Comparison of ENCODE assay signal across 13 cellular contexts in the genomic region with DNA sequence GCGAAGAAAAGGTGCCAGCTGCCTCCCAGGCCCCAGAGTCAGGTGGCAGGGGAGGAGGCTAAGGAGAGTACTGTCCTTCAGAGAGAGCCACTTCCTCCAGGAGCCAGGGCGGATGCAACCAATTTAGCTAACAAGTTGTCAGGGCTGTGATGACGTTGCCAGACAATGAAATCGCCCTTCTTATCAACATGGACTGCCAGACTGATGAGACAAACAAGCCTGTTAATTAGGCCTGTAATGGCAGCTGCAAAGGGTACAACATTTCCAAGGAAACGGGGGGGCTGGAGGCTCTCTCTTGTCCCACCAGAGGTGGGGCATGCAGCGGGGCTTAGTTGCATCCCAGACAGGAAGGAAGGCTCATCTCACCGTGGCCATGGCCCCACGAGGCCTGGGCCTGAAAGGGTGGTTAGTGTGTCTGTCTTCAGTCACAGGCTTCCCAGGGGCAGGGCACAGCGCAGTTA.
DNase-seq lines count a peak whose midpoint lies in the region; ATAC-seq and TF ChIP-seq lines count a peak whose summit lies in the region.
"Had no signal": no experiment of that assay in that cellular context is flagged by ENCODE, and none has a peak within 500 bp of the region (broad histone marks: within the 10 kb centered on the region; RNA-seq: fewer than 3 reads in every experiment).

No MANE protein-coding gene starts in this region.

- TF ChIP-seq CTCF in neural crest cell (conservative IDR thresholded peaks at IDR 0.05), result no peak

- H3K9me3 ChIP-seq in SJCRH30 (replicated peaks), result no peaks in the 10 kb centered on the region
- H3K9me3 ChIP-seq: pancreas, thyroid gland had no signal

- ATAC-seq in GM21526 (IDR thresholded peaks at IDR 0.05; ENCODE audit: low FRiP score, unreplicated experiment), result no peak
- no peak for ATAC-seq in HG02970 (IDR thresholded peaks at IDR 0.05; ENCODE audit: low FRiP score, unreplicated experiment)
- ATAC-seq in GM21737 (IDR thresholded peaks at IDR 0.05; ENCODE audit: unreplicated experiment), result no peak
- ATAC-seq: pancreas had no signal

- no peak overlapping the region for H3K27ac Mint-ChIP-seq in neural crest cell (ENCODE audit: unreplicated experiment)
- H3K27ac Mint-ChIP-seq: activated CD4-positive, alpha-beta T cell treated with anti-CD3 and anti-CD28 coated beads, Interleukin-2, amount 10 ng/mL, durations not matched to agents 7 days and 5 days; activated T-helper 1 cell treated with anti-CD3 and anti-CD28 coated beads, Interleukin-12 subunit alpha, Interleukin-12 subunit beta, Interleukin-2, Interleukin-4 antibody, amounts not matched to agents 30 ng/mL and 10 ng/mL and 1 ng/mL, durations not matched to agents 14 hours and 24 hours and 36 hours had no signal

- no peaks in the 10 kb centered on the region for H3K36me3 ChIP-seq in SJCRH30
- H3K36me3 ChIP-seq: pancreas, thyroid gland had no signal

- H3K9me3 Mint-ChIP-seq in neural crest cell, result no peaks in the 10 kb centered on the region
- H3K9me3 Mint-ChIP-seq: activated CD4-positive, alpha-beta T cell treated with anti-CD3 and anti-CD28 coated beads, Interleukin-2, amount 10 ng/mL, durations not matched to agents 7 days and 5 days; activated T-helper 1 cell treated with anti-CD3 and anti-CD28 coated beads, Interleukin-12 subunit alpha, Interleukin-12 subunit beta, Interleukin-2, Interleukin-4 antibody, amounts not matched to agents 30 ng/mL and 10 ng/mL and 1 ng/mL, durations not matched to agents 14 hours and 24 hours and 36 hours had no signal

- H3K4me1 ChIP-seq in SJCRH30, result no peaks in the 10 kb centered on the region; the same call in 1 of the 2 replicates
- H3K4me1 ChIP-seq: pancreas, thyroid gland had no signal

- no peak overlapping the region for H3K27ac ChIP-seq in SJCRH30
- H3K27ac ChIP-seq: pancreas, thyroid gland had no signal

- no peaks in the 10 kb centered on the region for H3K27me3 ChIP-seq in SJCRH30
- H3K27me3 ChIP-seq: pancreas, thyroid gland had no signal

- no peaks in the 10 kb centered on the region for H3K27me3 Mint-ChIP-seq in neural crest cell (ENCODE audit: low read depth)

- H3K4me3 Mint-ChIP-seq in neural crest cell, result peak overlapping the region; percentile 17
- H3K4me3 Mint-ChIP-seq: activated CD4-positive, alpha-beta T cell treated with anti-CD3 and anti-CD28 coated beads, Interleukin-2, amount 10 ng/mL, durations not matched to agents 7 days and 5 days; activated T-helper 1 cell treated with anti-CD3 and anti-CD28 coated beads, Interleukin-12 subunit alpha, Interleukin-12 subunit beta, Interleukin-2, Interleukin-4 antibody, amounts not matched to agents 30 ng/mL and 10 ng/mL and 1 ng/mL, durations not matched to agents 14 hours and 24 hours and 36 hours had no signal

- H3K4me3 ChIP-seq in SJCRH30, result no peak overlapping the region
- H3K4me3 ChIP-seq: pancreas, thyroid gland had no signal

- DNase-seq in DMS53 (lab: John Stamatoyannopoulos, UW) (peak; percentile 31), DMS53 treated with DMSO at 0.1 percent for 48 hours (lab: John Stamatoyannopoulos, UW; ENCODE audit: unreplicated experiment) (no peak), NCI-H146 treated with DMSO at 0.1 percent for 48 hours (lab: John Stamatoyannopoulos, UW; ENCODE audit: unreplicated experiment) (peak; percentile 81), SJCRH30 (peak; percentile 34 to 42), neural crest cell (ENCODE audit: low read depth, low spot score) (no peak)
- DNase-seq: 8988T; activated CD4-positive, alpha-beta T cell treated with anti-CD3 and anti-CD28 coated beads, Interleukin-2, amount 10 ng/mL, durations not matched to agents 7 days and 5 days had no signal

- H3K4me1 Mint-ChIP-seq in neural crest cell, result peaks cover 68% of the 10 kb centered on the region

- no peaks in the 10 kb centered on the region for H3K36me3 Mint-ChIP-seq in neural crest cell (ENCODE audit: low read depth)

Comparison
In these comparisons a context has a peak if more than half of its experiments do, and no peak if none do; other contexts are left out.
1. DNase-seq: peak in DMS53 (single experiment), NCI-H146 treated with DMSO at 0.1 percent for 48 hours (single experiment) and SJCRH30 (2 of 2); none in DMS53 treated with DMSO at 0.1 percent for 48 hours (single experiment) and neural crest cell (single experiment).